ENCODE assay signal across 12 cellular contexts in genomic region chr17:63974594-63975192, GRCh38. TPM values are rescaled to one million over a fixed set of nuclear protein-coding genes. Genes with fewer than 3 reads are reported as not detected.
DNase-seq lines count a peak whose midpoint lies in the region; ATAC-seq, FAIRE-seq and TF ChIP-seq lines count a peak whose summit lies in the region.
"Had no signal": no experiment of that assay in that cellular context is flagged by ENCODE, and none has a peak within 500 bp of the region (broad histone marks: within the 10 kb centered on the region; RNA-seq: fewer than 3 reads in every experiment).

No MANE protein-coding gene starts in this region.

- H2AK5ac ChIP-seq in mesenchymal stem cell (ENCODE audit: low read length, severe bottlenecking) = no peak overlapping the region

- H4K8ac ChIP-seq in mesenchymal stem cell (ENCODE audit: low read length) = no peak overlapping the region

- H3K4me1 ChIP-seq in HUES6 (ENCODE audit: control insufficient read depth, insufficient read depth, low read length) (peaks cover 8% of the 10 kb centered on the region; the same call in 1 of the 2 replicates), astrocyte (ENCODE audit: insufficient read depth, low read length) (peaks cover 19% of the 10 kb centered on the region), mesenchymal stem cell (ENCODE audit: control insufficient read depth, insufficient read depth, low read depth, low read length) (peaks cover 17% of the 10 kb centered on the region), testis (no peaks in the 10 kb centered on the region)

- H3K27ac Mint-ChIP-seq in astrocyte (ENCODE audit: unreplicated experiment) = peak overlapping the region; percentile 60
- H3K27ac Mint-ChIP-seq in activated CD8-positive, alpha-beta memory T cell treated with anti-CD3 and anti-CD28 coated beads, Interleukin-2, amount 10 ng/mL, durations not matched to agents 7 days and 5 days = no peak overlapping the region

- TF ChIP-seq CTCF in astrocyte (IDR thresholded peaks at IDR 0.05; ENCODE audit: insufficient read depth, low read depth, low read length) (no peak), testis (IDR thresholded peaks at IDR 0.05) (no peak)

- H3K27me3 ChIP-seq in HUES6 (ENCODE audit: control insufficient read depth, insufficient read depth, low read length) (peaks cover 3% of the 10 kb centered on the region; the same call in 1 of the 2 replicates), astrocyte (ENCODE audit: insufficient read depth, low read length) (peaks cover 4% of the 10 kb centered on the region), mesenchymal stem cell (ENCODE audit: control insufficient read depth in 1 of 2, insufficient read depth in 1 of 2, low read length in 2 of 2) (peaks cover 7 to 19% of the 10 kb centered on the region in 2 experiments), testis (no peaks in the 10 kb centered on the region)

- H3K27ac ChIP-seq in HUES6 (ENCODE audit: low read depth, low read length) (no peak overlapping the region), astrocyte (ENCODE audit: low read depth, low read length) (no peak overlapping the region), mesenchymal stem cell (ENCODE audit: low read length, poor library complexity, severe bottlenecking) (no peak overlapping the region), testis (no peak overlapping the region)
- H3K27ac ChIP-seq: coronary artery had no signal

- H3K36me3 ChIP-seq in HUES6 (ENCODE audit: control insufficient read depth, insufficient read depth, low read length) (no peaks in the 10 kb centered on the region), astrocyte (ENCODE audit: insufficient read depth, low read length) (no peaks in the 10 kb centered on the region), mesenchymal stem cell (ENCODE audit: control insufficient read depth in 1 of 2, insufficient read depth in 2 of 2, low read depth in 1 of 2, low read length in 2 of 2) (no peaks in the 10 kb centered on the region), testis (ENCODE audit: low read depth, missing control alignments) (no peaks in the 10 kb centered on the region)

- WGBS in mesenchymal stem cell = 49% methylated on average over 9 of the region's 10 CpGs
- WGBS in testis, 2 donors = 86% methylated on average over 10 of the region's 10 CpGs

- no peak overlapping the region for H2BK15ac ChIP-seq in mesenchymal stem cell (ENCODE audit: low read depth, poor library complexity, severe bottlenecking)

- peak overlapping the region; percentile 80 for H3K4me2 ChIP-seq in astrocyte (ENCODE audit: low read length)
- no peak overlapping the region for H3K4me2 ChIP-seq in mesenchymal stem cell (ENCODE audit: low read length, poor library complexity, severe bottlenecking)

- H2BK12ac ChIP-seq in mesenchymal stem cell (ENCODE audit: low read length in 2 of 2) = no peak overlapping the region

- no peak overlapping the region for H3K18ac ChIP-seq in mesenchymal stem cell (ENCODE audit: low read depth in 1 of 2, low read length in 2 of 2)

- H3K9ac ChIP-seq in HUES6 (ENCODE audit: low read length) = peak overlapping the region; percentile 7
- H3K9ac ChIP-seq in astrocyte (ENCODE audit: low read length) = peak overlapping the region; percentile 12
- H3K9ac ChIP-seq in mesenchymal stem cell (ENCODE audit: low read length) = peak overlapping the region; percentile 29

- no peak overlapping the region for H4K91ac ChIP-seq in mesenchymal stem cell (ENCODE audit: low read length)

- peak overlapping the region; percentile 37 for H3K4me3 Mint-ChIP-seq in astrocyte (ENCODE audit: unreplicated experiment)
- no peak overlapping the region for H3K4me3 Mint-ChIP-seq in activated CD8-positive, alpha-beta memory T cell treated with anti-CD3 and anti-CD28 coated beads, Interleukin-2, amount 10 ng/mL, durations not matched to agents 7 days and 5 days
- H3K4me3 Mint-ChIP-seq: immature natural killer cell had no signal

- no peak overlapping the region for H2BK5ac ChIP-seq in mesenchymal stem cell (ENCODE audit: low read depth, low read length, poor library complexity, severe bottlenecking)

- intact Hi-C loops in testis (cut with DNase I; ENCODE audit: low total_unique reads) = no loop called here

- H3K36me3 Mint-ChIP-seq in astrocyte (ENCODE audit: low read depth, unreplicated experiment) = peaks cover 5% of the 10 kb centered on the region
- no peaks in the 10 kb centered on the region for H3K36me3 Mint-ChIP-seq in activated CD8-positive, alpha-beta memory T cell treated with anti-CD3 and anti-CD28 coated beads, Interleukin-2, amount 10 ng/mL, durations not matched to agents 7 days and 5 days
- H3K36me3 Mint-ChIP-seq: immature natural killer cell had no signal

- no peak overlapping the region for H3K14ac ChIP-seq in mesenchymal stem cell (ENCODE audit: low read length in 2 of 2)

- DNase-seq in DMS53 (lab: John Stamatoyannopoulos, UW) (peak; percentile 57), astrocyte (ENCODE audit: low read depth) (peak; percentile 58), mesenchymal stem cell (peak; percentile 43), testis (no peak), RPMI8226 (no peak)
- no peak for DNase-seq in activated CD8-positive, alpha-beta memory T cell treated with anti-CD3 and anti-CD28 coated beads, Interleukin-2, amount 10 ng/mL, durations not matched to agents 7 days and 5 days
- DNase-seq in activated naive CD4-positive, alpha-beta T cell treated with anti-CD3 and anti-CD28 coated beads, Interleukin-2, amount 50 U/mL, for 16 hours = no peak
- DNase-seq: GDM1, immature natural killer cell had no signal

- H3K4ac ChIP-seq in mesenchymal stem cell (ENCODE audit: low read depth in 1 of 2, low read length in 2 of 2) = no peak overlapping the region

- H3K79me1 ChIP-seq in mesenchymal stem cell (replicated peaks; ENCODE audit: low read length, poor library complexity, severe bottlenecking) = no peaks in the 10 kb centered on the region

- no peak for TF ChIP-seq POLR2A in testis (IDR thresholded peaks at IDR 0.05)

- H3K79me2 ChIP-seq in astrocyte (ENCODE audit: insufficient read depth, low read length) = no peaks in the 10 kb centered on the region

- H3K9me3 Mint-ChIP-seq in astrocyte (ENCODE audit: unreplicated experiment) = peaks cover 3% of the 10 kb centered on the region
- H3K9me3 Mint-ChIP-seq in activated CD8-positive, alpha-beta memory T cell treated with anti-CD3 and anti-CD28 coated beads, Interleukin-2, amount 10 ng/mL, durations not matched to agents 7 days and 5 days (ENCODE audit: low read depth) = no peaks in the 10 kb centered on the region
- H3K9me3 Mint-ChIP-seq: immature natural killer cell had no signal

- FAIRE-seq in astrocyte (lab: Jason Lieb, UNC) = no peak

- H3K9me3 ChIP-seq in HUES6 (ENCODE audit: control insufficient read depth, insufficient read depth, low read depth, low read length) (no peaks in the 10 kb centered on the region), astrocyte (ENCODE audit: insufficient read depth, low read depth, low read length) (no peaks in the 10 kb centered on the region), mesenchymal stem cell (ENCODE audit: control insufficient read depth, low read length) (no peaks in the 10 kb centered on the region), testis (no peaks in the 10 kb centered on the region)

- no peak for ATAC-seq in activated CD8-positive, alpha-beta memory T cell treated with anti-CD3 and anti-CD28 coated beads, Interleukin-2, amount 10 ng/mL, durations not matched to agents 7 days and 5 days

- no peak overlapping the region for H2BK120ac ChIP-seq in mesenchymal stem cell (ENCODE audit: low read depth, low read length)

- CTCF ChIA-PET in activated CD8-positive, alpha-beta memory T cell treated with anti-CD3 and anti-CD28 coated beads, Interleukin-2, amount 10 ng/mL, durations not matched to agents 7 days and 5 days (lab: Charles Lee) = interaction anchor here (0.8 to 2.1 kb wide), 5 partner anchors 13 to 82 kb away, joined by 4 to 5 read pairs (median 4); no protein-coding TSS in a partner anchor

- H3K23ac ChIP-seq in mesenchymal stem cell (ENCODE audit: low read length in 2 of 2) = no peak overlapping the region

- no peak overlapping the region for H3K4me3 ChIP-seq in HUES6 (ENCODE audit: low read depth, low read length)
- H3K4me3 ChIP-seq in astrocyte (ENCODE audit: insufficient read depth, low read depth, low read length) = no peak overlapping the region
- no peak overlapping the region for H3K4me3 ChIP-seq in mesenchymal stem cell (ENCODE audit: insufficient read depth in 1 of 2, low read depth in 1 of 2, low read length in 2 of 2)
- no peak overlapping the region for H3K4me3 ChIP-seq in testis
- H3K4me3 ChIP-seq: coronary artery had no signal

- H2AFZ ChIP-seq in astrocyte (ENCODE audit: low read depth, low read length) (peak overlapping the region; percentile 47), mesenchymal stem cell (ENCODE audit: low read depth, low read length) (no peak overlapping the region)

- H4K20me1 ChIP-seq in astrocyte (ENCODE audit: insufficient read depth, low read length) = no peaks in the 10 kb centered on the region

- H3K27me3 Mint-ChIP-seq in astrocyte (ENCODE audit: low read depth, unreplicated experiment) = peaks cover 9% of the 10 kb centered on the region
- H3K27me3 Mint-ChIP-seq in activated CD8-positive, alpha-beta memory T cell treated with anti-CD3 and anti-CD28 coated beads, Interleukin-2, amount 10 ng/mL, durations not matched to agents 7 days and 5 days = peaks cover 21% of the 10 kb centered on the region

- H3K4me1 Mint-ChIP-seq in astrocyte (ENCODE audit: low read depth, unreplicated experiment) = peaks cover 12% of the 10 kb centered on the region
- H3K4me1 Mint-ChIP-seq in activated CD8-positive, alpha-beta memory T cell treated with anti-CD3 and anti-CD28 coated beads, Interleukin-2, amount 10 ng/mL, durations not matched to agents 7 days and 5 days = peaks cover 13% of the 10 kb centered on the region

RNA-seq across cellular contexts. Expression of gene SCN4A, which starts 2.0 kb away (rescaled TPM):
- total RNA-seq in astrocyte (0.22 and 0.43 TPM in 2 replicates), testis (1 to 10 TPM; 2.3 to 2.8 TPM)
- polyA plus RNA-seq in mesenchymal stem cell (2013, experiment 1 of 2) = under 0.01 TPM
- not detected for polyA plus RNA-seq in mesenchymal stem cell (2013, experiment 2 of 2)
- 2.0 TPM for polyA plus RNA-seq in testis (ENCODE audit: insufficient read depth, low read depth, low replicate concordance)
- total RNA-seq in activated CD8-positive, alpha-beta memory T cell treated with anti-CD3 and anti-CD28 coated beads, Interleukin-2, amount 10 ng/mL, durations not matched to agents 7 days and 5 days = under 1 TPM in 1 of 2 experiments, not detected in 1; 0.02 TPM

RNA-seq across cellular contexts. Expression of gene PRR29, which starts 23.5 kb away (rescaled TPM):
- total RNA-seq in astrocyte (0.54 and 0.94 TPM in 2 replicates), testis (10 to 100 TPM in 1 of 2 donors, 1 to 10 TPM in 1; 8.6 to 12.2 TPM)
- polyA plus RNA-seq in mesenchymal stem cell (2013, experiment 1 of 2) = 0.26 TPM
- 0.38 TPM for polyA plus RNA-seq in mesenchymal stem cell (2013, experiment 2 of 2)
- 21.8 TPM for polyA plus RNA-seq in testis (ENCODE audit: insufficient read depth, low read depth, low replicate concordance)
- 1 to 10 TPM; 1.5 to 3.3 TPM for total RNA-seq in activated CD8-positive, alpha-beta memory T cell treated with anti-CD3 and anti-CD28 coated beads, Interleukin-2, amount 10 ng/mL, durations not matched to agents 7 days and 5 days

RNA-seq across cellular contexts. Expression of gene CD79B, which starts 42.6 kb away (rescaled TPM):
- total RNA-seq in astrocyte = 0.25 TPM in 1 of 2 replicates, not detected in the other
- polyA plus RNA-seq in mesenchymal stem cell (2013, experiment 1 of 2) = not detected
- 0.07 TPM for polyA plus RNA-seq in mesenchymal stem cell (2013, experiment 2 of 2)
- under 1 TPM; 0.62 to 0.87 TPM for total RNA-seq in testis
- polyA plus RNA-seq in testis (ENCODE audit: insufficient read depth, low read depth, low replicate concordance) = 4.3 TPM
- 10 to 100 TPM; 15.0 to 19.1 TPM for total RNA-seq in activated CD8-positive, alpha-beta memory T cell treated with anti-CD3 and anti-CD28 coated beads, Interleukin-2, amount 10 ng/mL, durations not matched to agents 7 days and 5 days

RNA-seq across cellular contexts. Expression of gene ICAM2, which starts 45.7 kb away (rescaled TPM):
- total RNA-seq in astrocyte = not detected in 2 replicates
- 0.08 TPM for polyA plus RNA-seq in mesenchymal stem cell (2013, experiment 1 of 2)
- polyA plus RNA-seq in mesenchymal stem cell (2013, experiment 2 of 2) = 0.11 TPM
- 10 to 100 TPM in 1 of 2 donors, 1 to 10 TPM in 1; 5.2 to 11.3 TPM for total RNA-seq in testis
- polyA plus RNA-seq in testis (ENCODE audit: insufficient read depth, low read depth, low replicate concordance) = 12.1 TPM
- total RNA-seq in activated CD8-positive, alpha-beta memory T cell treated with anti-CD3 and anti-CD28 coated beads, Interleukin-2, amount 10 ng/mL, durations not matched to agents 7 days and 5 days = 10 to 100 TPM; 39.0 to 40.6 TPM

RNA-seq across cellular contexts. Expression of gene GH1, which starts 56.1 kb away (rescaled TPM):
- not detected in 2 replicates for total RNA-seq in astrocyte
- not detected for polyA plus RNA-seq in mesenchymal stem cell (2013, experiment 1 of 2)
- polyA plus RNA-seq in mesenchymal stem cell (2013, experiment 2 of 2) = not detected
- under 1 TPM in 1 of 2 donors, not detected in 1; 0.43 TPM for total RNA-seq in testis
- polyA plus RNA-seq in testis (ENCODE audit: insufficient read depth, low read depth, low replicate concordance) = not detected
- total RNA-seq in activated CD8-positive, alpha-beta memory T cell treated with anti-CD3 and anti-CD28 coated beads, Interleukin-2, amount 10 ng/mL, durations not matched to agents 7 days and 5 days = not detected
- total RNA-seq: T-helper 1 cell treated with Interleukin-12 subunit alpha and Interleukin-12 subunit beta and Interleukin-4 antibody, amounts not matched to agents 30 ng/mL and 1 ng/mL, for 36 hours had no signal
- polyA plus RNA-seq: immature natural killer cell had no signal

Comparison
In these comparisons a context has a peak if more than half of its experiments do, and no peak if none do; other contexts are left out.
1. DNase-seq: peak in DMS53 (single experiment), astrocyte (single experiment) and mesenchymal stem cell (single experiment); none in testis (single experiment), activated CD8-positive, alpha-beta memory T cell treated with anti-CD3 and anti-CD28 coated beads, Interleukin-2, amount 10 ng/mL, durations not matched to agents 7 days and 5 days (single experiment), RPMI8226 (single experiment) and activated naive CD4-positive, alpha-beta T cell treated with anti-CD3 and anti-CD28 coated beads, Interleukin-2, amount 50 U/mL, for 16 hours (single experiment).
2. RNA of gene CD79B, which starts 42.6 kb away (total RNA-seq): 15.0 to 19.1 TPM in activated CD8-positive, alpha-beta memory T cell treated with anti-CD3 and anti-CD28 coated beads, Interleukin-2, amount 10 ng/mL, durations not matched to agents 7 days and 5 days; 0.62 to 0.87 TPM in testis and 0.25 TPM in astrocyte; every median in the first group is over 4 times any median in the second.
3. Peak in every context shown above with its lines, with median percentiles within 50 percentile points of each other: H3K9ac ChIP-seq.